In genomic region chr12:123971449-123971769, GRCh38 we compare ENCODE assay signal across 8 cellular contexts. TPM values are rescaled to one million over a fixed set of nuclear protein-coding genes. Genes with fewer than 3 reads are reported as not detected.
DNase-seq lines count a peak whose midpoint lies in the region; ATAC-seq, FAIRE-seq and TF ChIP-seq lines count a peak whose summit lies in the region.

No MANE protein-coding gene starts in this region.

- POLR2A ChIA-PET in activated CD4-positive, alpha-beta T cell treated with anti-CD3 and anti-CD28 coated beads for 36 hours (lab: Charles Lee) = interaction anchor here (0.7 kb wide), 1 partner anchor 13 kb away, joined by 3 read pairs; no protein-coding TSS in a partner anchor
- POLR2A ChIA-PET in HepG2 (lab: Yijun Ruan, JAX) = interaction anchor here (1.1 to 2.4 kb wide), 3 partner anchors 22 to 259 kb away, joined by 3 to 15 read pairs (median 7); partner anchors contain the start of gene ATP6V0A2

- TF ChIP-seq EP300 in HepG2 (IDR thresholded peaks at IDR 0.05; ENCODE audit: low read depth in 2 of 2, low read length in 2 of 2) = no peak
- no peak for TF ChIP-seq EP300 in HepG2 (CRISPR knock-in tag; IDR thresholded peaks at IDR 0.05; ENCODE audit: borderline replicate concordance)

- H3K4me2 ChIP-seq in HepG2 (ENCODE audit: low read depth, low read length) = peak overlapping the region; percentile 71

- no peaks in the 10 kb centered on the region for H3K9me3 ChIP-seq in adrenal gland (replicated peaks in 1 of 3)
- H3K9me3 ChIP-seq in HepG2 (ENCODE audit: low read length) = no peaks in the 10 kb centered on the region
- H3K9me3 ChIP-seq in testis = no peaks in the 10 kb centered on the region

- H3K27me3 ChIP-seq in adrenal gland (no peaks in the 10 kb centered on the region), HepG2 (ENCODE audit: control insufficient read depth in 1 of 2, insufficient read depth in 2 of 2, low read length in 2 of 2) (no peaks in the 10 kb centered on the region; a peak in 1 of 5 replicates), testis (no peaks in the 10 kb centered on the region)

- H3K9me3 Mint-ChIP-seq in activated CD4-positive, alpha-beta T cell treated with anti-CD3 and anti-CD28 coated beads for 36 hours (ENCODE audit: low read depth) = no peaks in the 10 kb centered on the region

- ATAC-seq in activated CD4-positive, alpha-beta T cell treated with anti-CD3 and anti-CD28 coated beads for 36 hours = no peak
- no peak for ATAC-seq in HepG2

- peaks cover 58% of the 10 kb centered on the region for H3K79me2 ChIP-seq in HepG2 (ENCODE audit: insufficient read depth, low read length)

- H3K4me1 ChIP-seq in adrenal gland (replicated peaks in 1 of 2) (peaks cover 4 to 23% of the 10 kb centered on the region in 2 donors), HepG2 (ENCODE audit: insufficient read depth, low read length) (peaks cover 32% of the 10 kb centered on the region), testis (peaks cover 8% of the 10 kb centered on the region)

- peak overlapping the region in 4 of 5 donors; percentile 80 to 96 (median 85) for H3K27ac ChIP-seq in adrenal gland
- peak overlapping the region; percentile 89 for H3K27ac ChIP-seq in HepG2 (ENCODE audit: extremely low read length, insufficient read depth, low read length)
- H3K27ac ChIP-seq in testis = peak overlapping the region; percentile 90 to 92

- 28 to 37% (median 29%) methylated on average over 10 of the region's 10 CpGs for WGBS in adrenal gland, 4 donors
- WGBS in HepG2 (ENCODE audit: low lambda C conversion rate) = 1% methylated on average over 10 of the region's 10 CpGs
- 17 to 18% methylated on average over 10 of the region's 10 CpGs for WGBS in testis, 2 donors

- FAIRE-seq in HepG2 (lab: Jason Lieb, UNC) = peak; percentile 15

- TF ChIP-seq RAD21 in HepG2 (CRISPR knock-in tag; IDR thresholded peaks at IDR 0.05) = no peak

- TF ChIP-seq POLR2A in adrenal gland (IDR thresholded peaks at IDR 0.05) = no peak
- no peak for TF ChIP-seq POLR2A in HepG2 (IDR thresholded peaks at IDR 0.05; ENCODE audit: insufficient read depth in 1 of 2, low read depth in 2 of 2, low read length in 2 of 2)
- TF ChIP-seq POLR2A in testis (IDR thresholded peaks at IDR 0.05) = no peak

- TF ChIP-seq CTCF in adrenal gland (IDR thresholded peaks at IDR 0.05) (no peak), HepG2 (CRISPR knock-in tag; IDR thresholded peaks at IDR 0.05) (no peak), testis (IDR thresholded peaks at IDR 0.05) (no peak)

- in situ Hi-C loops in HepG2 (cut with HindIII; ENCODE audit: extremely low pct_ligation_motif_present, low pct_unique_long_range_greater_than_20kb) = no loop called here

- H3K4me3 Mint-ChIP-seq in activated CD4-positive, alpha-beta T cell treated with anti-CD3 and anti-CD28 coated beads for 36 hours = peak overlapping the region; percentile 87

- BruUV-seq in HepG2 (replicated peaks; lab: Mats Ljungman, UMichigan) = TSS peak; percentile 61

- H3K27ac Mint-ChIP-seq in activated CD4-positive, alpha-beta T cell treated with anti-CD3 and anti-CD28 coated beads for 36 hours = peak overlapping the region; percentile 89

- H3K36me3 ChIP-seq in adrenal gland (replicated peaks in 1 of 2) (no peaks in the 10 kb centered on the region), HepG2 (replicated peaks in 1 of 2; ENCODE audit: control insufficient read depth in 1 of 2, insufficient read depth in 2 of 2, low read length in 2 of 2) (peaks cover 0 to 5% of the 10 kb centered on the region in 2 experiments; a peak in 1 of 5 replicates), testis (ENCODE audit: low read depth, missing control alignments) (no peaks in the 10 kb centered on the region)

- peaks cover 11% of the 10 kb centered on the region for H3K36me3 Mint-ChIP-seq in activated CD4-positive, alpha-beta T cell treated with anti-CD3 and anti-CD28 coated beads for 36 hours (ENCODE audit: low read depth)

- no peak for DNase-seq in activated CD4-positive, alpha-beta T cell treated with anti-CD3 and anti-CD28 coated beads for 36 hours
- DNase-seq in activated CD4-positive, alpha-beta T cell treated with anti-CD3 and anti-CD28 coated beads for 4 hours = no peak
- DNase-seq in adrenal gland = no peak
- DNase-seq in HepG2 (ENCODE audit: low spot score) = no peak
- no peak for DNase-seq in testis
- DNase-seq in NCI-H2107 treated with DMSO at 0.1 percent for 48 hours (lab: John Stamatoyannopoulos, UW; ENCODE audit: unreplicated experiment) = no peak
- DNase-seq in NCI-H524 (lab: John Stamatoyannopoulos, UW) = no peak
- DNase-seq in NCI-H1092 (lab: John Stamatoyannopoulos, UW) = no peak

- H3K27me3 Mint-ChIP-seq in activated CD4-positive, alpha-beta T cell treated with anti-CD3 and anti-CD28 coated beads for 36 hours = no peaks in the 10 kb centered on the region

- H2AFZ ChIP-seq in HepG2 (ENCODE audit: low read length) = no peak overlapping the region

- CTCF ChIA-PET in activated CD4-positive, alpha-beta T cell treated with anti-CD3 and anti-CD28 coated beads for 36 hours (lab: Charles Lee) = interaction anchor here (0.9 to 1.2 kb wide), 3 partner anchors 11 to 66 kb away, joined by 4 to 10 read pairs (median 5); no protein-coding TSS in a partner anchor
- CTCF ChIA-PET in HepG2 (lab: Yijun Ruan, JAX; ENCODE audit: low intra/inter-chr PET ratio, low total read pairs) = no interaction called here

- H3K4me1 Mint-ChIP-seq in activated CD4-positive, alpha-beta T cell treated with anti-CD3 and anti-CD28 coated beads for 36 hours = peaks cover 48% of the 10 kb centered on the region

- H4K20me1 ChIP-seq in HepG2 (ENCODE audit: insufficient read depth, low read length) = peaks cover 6% of the 10 kb centered on the region

- peak overlapping the region; percentile 90 for H3K9ac ChIP-seq in HepG2 (ENCODE audit: insufficient read depth, low read depth, low read length)

- peak overlapping the region in 2 of 4 donors; percentile 78 to 79 for H3K4me3 ChIP-seq in adrenal gland
- H3K4me3 ChIP-seq in HepG2 (replicated peaks in 1 of 3; ENCODE audit: insufficient read depth in 1 of 3, low read depth in 2 of 3, low read length in 3 of 3) = peak overlapping the region; percentile 70 to 89 (median 74)
- H3K4me3 ChIP-seq in testis = peak overlapping the region; percentile 93 to 98

- intact Hi-C loops in activated CD4-positive, alpha-beta T cell treated with anti-CD3 and anti-CD28 coated beads for 36 hours (cut with DNase I, micrococcal nuclease) = loop anchor here (5.0 kb wide), 3 partner anchors 34 to 739 kb away; partner anchors contain the start of genes MPHOSPH9 (in 1 of the 2), MTRFR (in 1 of the 2) and SNRNP35 (in 1 of the 2)
- intact Hi-C loops in adrenal gland (cut with DNase I) (no loop called here), HepG2 (cut with micrococcal nuclease; ENCODE audit: unreplicated experiment) (loop anchor here (1.0 kb wide), 1 partner anchor 22 kb away; no protein-coding TSS in a partner anchor), testis (cut with DNase I; ENCODE audit: low total_unique reads) (no loop called here)

RNA-seq across cellular contexts. Expression of gene CCDC92, which starts 1.2 kb away (rescaled TPM):
- 10 to 100 TPM in 1 of 2 experiments, 1 to 10 TPM in 1; 8.7 to 11.0 TPM for total RNA-seq in activated CD4-positive, alpha-beta T cell treated with anti-CD3 and anti-CD28 coated beads for 36 hours
- 10 to 100 TPM; 16.6 to 31.6 (median 23.7) TPM for total RNA-seq in adrenal gland
- 10 to 100 TPM; 20.2 to 65.9 (median 59.5) TPM for polyA plus RNA-seq in adrenal gland
- 4.6 and 5.4 TPM in 2 replicates for total RNA-seq in HepG2 (2016; rRNA removed; fragmentation: Illumina TruSeq; extraction: Trizol)
- total RNA-seq in HepG2 (2016; cell fraction: cytosol; rRNA removed; fragmentation: Illumina TruSeq; extraction: Trizol; ENCODE audit: low read depth) = 6.8 and 8.3 TPM in 2 replicates
- total RNA-seq in HepG2 (2016; cell fraction: insoluble cytoplasmic fraction; rRNA removed; fragmentation: Illumina TruSeq; extraction: Trizol) = 3.3 and 3.9 TPM in 2 replicates
- 15.8 and 17.8 TPM in 2 replicates for total RNA-seq in HepG2 (2016; cell fraction: membrane; rRNA removed; fragmentation: Illumina TruSeq; extraction: Trizol)
- 5.2 and 5.7 TPM in 2 replicates for total RNA-seq in HepG2 (2016; cell fraction: nucleus; rRNA removed; fragmentation: Illumina TruSeq; extraction: Trizol)
- polyA plus RNA-seq in HepG2 (2011; rRNA removed) = 14.7 and 17.0 TPM in 2 replicates
- polyA plus RNA-seq in HepG2 (2011; cell fraction: cytosol; rRNA removed) = 12.2 and 12.3 TPM in 2 replicates
- polyA plus RNA-seq in HepG2 (2011; cell fraction: nucleus; rRNA removed) = 19.1 and 22.3 TPM in 2 replicates
- 19.7 and 20.6 TPM in 2 replicates for polyA plus RNA-seq in HepG2 (2012)
- polyA plus RNA-seq in HepG2 (2016; cell fraction: cytosol; fragmentation: Illumina TruSeq; extraction: Trizol; ENCODE audit: low read depth) = 46.0 and 49.0 TPM in 2 replicates
- 12.2 and 19.6 TPM in 2 replicates for polyA plus RNA-seq in HepG2 (2016; cell fraction: insoluble cytoplasmic fraction; fragmentation: Illumina TruSeq; extraction: Trizol; ENCODE audit: low read depth)
- polyA plus RNA-seq in HepG2 (2016; cell fraction: membrane; fragmentation: Illumina TruSeq; extraction: Trizol; ENCODE audit: low read depth) = 66.4 and 70.7 TPM in 2 replicates
- polyA plus RNA-seq in HepG2 (2016; cell fraction: nucleus; fragmentation: Illumina TruSeq; extraction: Trizol; ENCODE audit: insufficient read depth, low read depth) = 21.7 and 23.0 TPM in 2 replicates
- 4.1 and 12.5 TPM in 2 replicates for polyA minus RNA-seq in HepG2 (2011; rRNA and poly(A)+ RNA removed; ENCODE audit: low replicate concordance)
- 4.6 and 5.2 TPM in 2 replicates for polyA minus RNA-seq in HepG2 (2011; cell fraction: cytosol; rRNA and poly(A)+ RNA removed)
- 14.3 and 19.6 TPM in 2 replicates for polyA minus RNA-seq in HepG2 (2011; cell fraction: nucleus; rRNA and poly(A)+ RNA removed)
- total RNA-seq in testis = 10 to 100 TPM; 63.6 to 79.1 TPM
- polyA plus RNA-seq in testis (ENCODE audit: insufficient read depth, low read depth, low replicate concordance) = 140 TPM

RNA-seq across cellular contexts. Expression of gene ZNF664, which starts 1.6 kb away (rescaled TPM):
- total RNA-seq in activated CD4-positive, alpha-beta T cell treated with anti-CD3 and anti-CD28 coated beads for 36 hours = 10 to 100 TPM; 46.4 to 48.3 TPM
- total RNA-seq in adrenal gland = 10 to 100 TPM; 35.2 to 66.9 (median 57.1) TPM
- polyA plus RNA-seq in adrenal gland = 10 to 100 TPM; 19.6 to 63.5 (median 35.2) TPM
- 56.5 and 109 TPM in 2 replicates for total RNA-seq in HepG2 (2016; rRNA removed; fragmentation: Illumina TruSeq; extraction: Trizol)
- total RNA-seq in HepG2 (2016; cell fraction: cytosol; rRNA removed; fragmentation: Illumina TruSeq; extraction: Trizol; ENCODE audit: low read depth) = 17.1 and 19.6 TPM in 2 replicates
- 63.9 and 99.8 TPM in 2 replicates for total RNA-seq in HepG2 (2016; cell fraction: insoluble cytoplasmic fraction; rRNA removed; fragmentation: Illumina TruSeq; extraction: Trizol)
- total RNA-seq in HepG2 (2016; cell fraction: membrane; rRNA removed; fragmentation: Illumina TruSeq; extraction: Trizol) = 84.3 and 86.0 TPM in 2 replicates
- total RNA-seq in HepG2 (2016; cell fraction: nucleus; rRNA removed; fragmentation: Illumina TruSeq; extraction: Trizol) = 64.5 and 64.7 TPM in 2 replicates
- polyA plus RNA-seq in HepG2 (2011; rRNA removed) = 43.9 and 46.1 TPM in 2 replicates
- polyA plus RNA-seq in HepG2 (2011; cell fraction: cytosol; rRNA removed) = 25.5 and 35.4 TPM in 2 replicates
- polyA plus RNA-seq in HepG2 (2011; cell fraction: nucleus; rRNA removed) = 44.8 and 58.7 TPM in 2 replicates
- 43.4 and 52.1 TPM in 2 replicates for polyA plus RNA-seq in HepG2 (2012)
- polyA plus RNA-seq in HepG2 (2016; cell fraction: cytosol; fragmentation: Illumina TruSeq; extraction: Trizol; ENCODE audit: low read depth) = 20.6 and 23.0 TPM in 2 replicates
- 101 and 102 TPM in 2 replicates for polyA plus RNA-seq in HepG2 (2016; cell fraction: insoluble cytoplasmic fraction; fragmentation: Illumina TruSeq; extraction: Trizol; ENCODE audit: low read depth)
- polyA plus RNA-seq in HepG2 (2016; cell fraction: membrane; fragmentation: Illumina TruSeq; extraction: Trizol; ENCODE audit: low read depth) = 67.1 and 72.2 TPM in 2 replicates
- 80.2 and 81.9 TPM in 2 replicates for polyA plus RNA-seq in HepG2 (2016; cell fraction: nucleus; fragmentation: Illumina TruSeq; extraction: Trizol; ENCODE audit: insufficient read depth, low read depth)
- 36.2 and 75.5 TPM in 2 replicates for polyA minus RNA-seq in HepG2 (2011; rRNA and poly(A)+ RNA removed; ENCODE audit: low replicate concordance)
- polyA minus RNA-seq in HepG2 (2011; cell fraction: cytosol; rRNA and poly(A)+ RNA removed) = 24.4 and 29.4 TPM in 2 replicates
- 53.6 and 59.6 TPM in 2 replicates for polyA minus RNA-seq in HepG2 (2011; cell fraction: nucleus; rRNA and poly(A)+ RNA removed)
- total RNA-seq in testis = 10 to 100 TPM; 55.9 to 69.6 TPM
- 63.4 TPM for polyA plus RNA-seq in testis (ENCODE audit: insufficient read depth, low read depth, low replicate concordance)

Comparison
In these comparisons a context has a peak if more than half of its experiments do, and no peak if none do; other contexts are left out.
1. intact Hi-C loops: an anchor here in activated CD4-positive, alpha-beta T cell treated with anti-CD3 and anti-CD28 coated beads for 36 hours (5.0 kb wide) and HepG2 (1.0 kb wide); none called in adrenal gland and testis.